19 cellular contexts compared by ENCODE assay signal in the genomic region with DNA sequence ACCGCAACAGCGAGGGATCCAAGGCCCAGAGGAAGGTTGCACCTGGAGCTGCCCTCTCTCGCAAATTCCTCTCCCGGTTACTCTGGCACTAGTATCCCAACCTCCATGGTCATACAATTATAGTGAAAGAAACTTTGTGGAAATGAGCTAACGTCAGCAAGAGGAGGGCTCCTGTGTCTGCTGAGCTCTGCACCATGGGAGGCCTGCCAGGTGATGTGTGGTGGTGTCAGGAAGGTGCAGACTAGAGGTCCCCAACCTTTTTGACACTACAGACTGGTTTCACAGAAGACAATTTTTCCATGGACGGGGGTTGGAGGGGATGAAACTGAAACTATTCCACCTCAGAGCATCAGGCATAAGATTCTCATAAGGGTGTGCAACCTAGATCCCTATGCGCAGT. TPM values are rescaled to one million over a fixed set of nuclear protein-coding genes. Genes with fewer than 3 reads are reported as not detected.
"Had no signal": no experiment of that assay in that cellular context is flagged by ENCODE, and none has a peak within 500 bp of the region (broad histone marks: within the 10 kb centered on the region; RNA-seq: fewer than 3 reads in every experiment).

No MANE protein-coding gene starts in this region.

- H3K27ac ChIP-seq: SJCRH30 had no signal

- ATAC-seq: Panc1, Right ventricle myocardium inferior, SK-N-SH treated with all-trans-retinoic acid at 6 μM for 48 hours had no signal

- H3K4me3 ChIP-seq: MG63, SJCRH30 had no signal

- H3K4me1 ChIP-seq: SJCRH30 had no signal

- H3K9me3 ChIP-seq: MG63, SJCRH30 had no signal

- DNase-seq: Karpas-422, KBM-7, MG63, NCI-H1092 treated with DMSO at 0.1 percent for 48 hours, NCI-H1436 treated with DMSO at 0.1 percent for 48 hours, NCI-H1694, NCI-H187 treated with DMSO at 0.1 percent for 48 hours, NCI-H2029 treated with DMSO at 0.1 percent for 48 hours, NCI-H2171 treated with DMSO at 0.1 percent for 48 hours, NCI-H345, NCI-H446 treated with DMSO at 0.1 percent for 48 hours, NCI-H510A treated with DMSO at 0.1 percent for 48 hours, NCI-H526, SHP77 treated with DMSO at 0.1 percent for 48 hours, SJCRH30 had no signal

- H3K36me3 ChIP-seq: MG63, SJCRH30 had no signal

- H3K27me3 ChIP-seq: MG63, SJCRH30 had no signal

RNA-seq across cellular contexts. Expression of gene IQCF6, which starts 13.2 kb away (rescaled TPM):
- total RNA-seq: HT-29, Right ventricle myocardium inferior, SJCRH30 had no signal
